8 cellular contexts compared by ENCODE assay signal in genomic region chrX:64206556-64207162, GRCh38. TPM values are rescaled to one million over a fixed set of nuclear protein-coding genes. Genes with fewer than 3 reads are reported as not detected.
DNase-seq lines count a peak whose midpoint lies in the region; ATAC-seq lines count a peak whose summit lies in the region.

No MANE protein-coding gene starts in this region.

- H3K36me3 ChIP-seq in HUES6 (ENCODE audit: control insufficient read depth, insufficient read depth, low read length) (no peaks in the 10 kb centered on the region), mucosa of rectum (ENCODE audit: control insufficient read depth in 2 of 2, insufficient read depth in 2 of 2, low read length in 2 of 2) (no peaks in the 10 kb centered on the region)

- H3K27ac ChIP-seq in HUES6 (ENCODE audit: low read depth, low read length) (no peak overlapping the region; the same call in 1 of the 2 replicates), mucosa of rectum (ENCODE audit: low read depth in 2 of 2, low read length in 2 of 2) (peak overlapping the region; percentile 90 to 93)

- H3K27ac Mint-ChIP-seq in central memory CD8-positive, alpha-beta T cell (ENCODE audit: low read depth) = peak overlapping the region; percentile 93

- H3K36me3 Mint-ChIP-seq in central memory CD8-positive, alpha-beta T cell (ENCODE audit: insufficient read depth) = peaks cover 10% of the 10 kb centered on the region

- no peaks in the 10 kb centered on the region for H3K9me3 Mint-ChIP-seq in central memory CD8-positive, alpha-beta T cell

- H3K4me1 Mint-ChIP-seq in central memory CD8-positive, alpha-beta T cell = peaks cover 11% of the 10 kb centered on the region

- ATAC-seq in central memory CD8-positive, alpha-beta T cell (replicated peaks; ENCODE audit: extremely low read depth, poor library complexity, severe bottlenecking) = no peak
- ATAC-seq in GM18511 (IDR thresholded peaks at IDR 0.05; ENCODE audit: unreplicated experiment) (no peak), GM18870 (IDR thresholded peaks at IDR 0.05; ENCODE audit: unreplicated experiment) (no peak)

- peak overlapping the region; percentile 44 for H3K9ac ChIP-seq in HUES6 (ENCODE audit: low read length)
- peak overlapping the region; percentile 79 for H3K9ac ChIP-seq in mucosa of rectum (ENCODE audit: low read depth in 1 of 2, low read length in 2 of 2)

- peak overlapping the region; percentile 90 for H3K4me3 Mint-ChIP-seq in central memory CD8-positive, alpha-beta T cell

- DNase-seq in A172 (ENCODE audit: low spot score) (peak; percentile 0), GDM1 (lab: John Stamatoyannopoulos, UW) (no peak)
- no peak for DNase-seq in central memory CD8-positive, alpha-beta T cell (ENCODE audit: low spot score in 2 of 2)
- DNase-seq in activated CD8-positive, alpha-beta memory T cell treated with anti-CD3 and anti-CD28 coated beads, Interleukin-2, amount 50 U/mL, for 48 hours = no peak

- peaks cover 14% of the 10 kb centered on the region for H3K27me3 ChIP-seq in HUES6 (ENCODE audit: control insufficient read depth, insufficient read depth, low read length)
- H3K27me3 ChIP-seq in mucosa of rectum (ENCODE audit: control insufficient read depth in 2 of 2, insufficient read depth in 2 of 2, low read length in 2 of 2) = no peaks in the 10 kb centered on the region

- H3K27me3 Mint-ChIP-seq in central memory CD8-positive, alpha-beta T cell = no peaks in the 10 kb centered on the region

- H3K9me3 ChIP-seq in HUES6 (ENCODE audit: control insufficient read depth, insufficient read depth, low read depth, low read length) (peaks cover 17% of the 10 kb centered on the region; the same call in 1 of the 2 replicates), mucosa of rectum (ENCODE audit: control insufficient read depth in 2 of 2, low read length in 2 of 2) (no peaks in the 10 kb centered on the region)

- H3K4me1 ChIP-seq in HUES6 (ENCODE audit: control insufficient read depth, insufficient read depth, low read length) (peaks cover 11% of the 10 kb centered on the region), mucosa of rectum (ENCODE audit: control insufficient read depth in 2 of 2, insufficient read depth in 2 of 2, low read length in 2 of 2) (peaks cover 7 to 12% of the 10 kb centered on the region in 2 donors)

- peak overlapping the region; percentile 82 for H3K4me3 ChIP-seq in HUES6 (ENCODE audit: low read depth, low read length)
- peak overlapping the region; percentile 69 to 80 for H3K4me3 ChIP-seq in mucosa of rectum (ENCODE audit: low read length in 2 of 2)

RNA-seq across cellular contexts. Expression of gene AMER1, which starts 1.2 kb away (rescaled TPM):
- 2.8 and 3.1 TPM in 2 replicates for total RNA-seq in A172 (2014; rRNA removed; shearing (Covaris generic))

RNA-seq across cellular contexts. Expression of gene ASB12, which starts 23.7 kb away (rescaled TPM):
- total RNA-seq in A172 (2014; rRNA removed; shearing (Covaris generic)) = not detected in 2 replicates
